ENCODE assay signal across 8 cellular contexts in the genomic region with DNA sequence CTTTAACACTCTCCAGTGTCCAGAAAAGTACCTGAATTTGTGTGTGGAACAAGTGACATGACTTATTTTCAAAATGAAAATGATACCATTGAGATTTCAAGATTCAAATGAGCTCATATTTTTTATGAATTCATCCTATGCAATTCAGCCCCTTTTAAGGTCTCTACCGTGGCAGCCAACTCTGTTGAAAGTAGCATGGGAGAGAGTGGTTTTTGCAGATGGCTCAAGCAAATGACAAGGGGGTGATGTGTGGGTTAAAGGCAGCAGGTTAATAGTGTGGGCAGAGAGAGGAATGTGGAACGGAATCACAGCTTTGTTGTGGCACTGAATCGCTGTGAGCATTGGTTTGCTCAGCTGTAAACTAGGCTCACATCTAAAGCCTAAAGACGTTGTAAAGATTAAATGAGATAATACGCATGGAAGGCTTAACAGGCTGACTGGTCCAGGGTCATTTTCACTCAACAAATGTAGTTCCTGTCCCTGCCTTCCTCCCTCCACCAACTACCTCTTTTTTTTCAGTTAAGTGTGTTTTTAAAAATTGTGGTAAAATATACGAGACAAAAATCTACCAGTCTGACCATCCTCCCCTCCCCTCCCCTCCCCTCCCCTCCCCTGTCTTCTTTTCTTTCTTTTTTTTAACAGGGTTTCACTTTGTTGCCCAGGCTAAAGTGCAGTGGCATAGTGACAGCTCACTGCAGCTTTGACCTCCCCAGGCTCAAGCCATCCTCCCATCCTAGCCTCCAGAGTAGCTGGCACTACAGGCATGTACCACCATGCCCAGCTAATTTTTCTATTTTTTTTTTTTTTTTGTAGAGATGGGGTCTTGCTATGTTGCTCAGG.
A peak's percentile ranks its signal among the peaks of the same experiment; 100 is the strongest.
DNase-seq lines count a peak whose midpoint lies in the region; ATAC-seq and TF ChIP-seq lines count a peak whose summit lies in the region.

No MANE protein-coding gene starts in this region.

- peak; percentile 43 to 58 for DNase-seq in stimulated activated CD4-positive, alpha-beta T cell treated with anti-CD3 and anti-CD28 coated beads, Interleukin-2, amount 100 ng/mL, for 24 hours
- DNase-seq in NCI-H1048 (lab: John Stamatoyannopoulos, UW) (no peak), NCI-H2029 treated with DMSO at 0.1 percent for 48 hours (lab: John Stamatoyannopoulos, UW) (no peak), NCI-H1105 (lab: John Stamatoyannopoulos, UW) (no peak)

- peak; percentile 44 for ATAC-seq in GM18870 (IDR thresholded peaks at IDR 0.05; ENCODE audit: unreplicated experiment)
- ATAC-seq in HG03064 (IDR thresholded peaks at IDR 0.05; ENCODE audit: low read depth, unreplicated experiment): peak; percentile 46

- H3K27me3 Mint-ChIP-seq in dendritic cell treated with granulocyte-macrophage colony-stimulating factor and Interleukin-4, amounts not matched to agents 40 ng/mL and 50 ng/mL, for 4 days: no peaks in the 10 kb centered on the region

- peak; percentile 38; the same call in 1 of the 2 replicates for TF ChIP-seq POLR2A in Raji (IDR thresholded peaks at IDR 0.05; ENCODE audit: insufficient read depth, low read depth, low read length)

- H3K27ac Mint-ChIP-seq in dendritic cell treated with granulocyte-macrophage colony-stimulating factor and Interleukin-4, amounts not matched to agents 40 ng/mL and 50 ng/mL, for 4 days: peak overlapping the region; percentile 98

- intact Hi-C loops in dendritic cell treated with granulocyte-macrophage colony-stimulating factor and Interleukin-4, amounts not matched to agents 40 ng/mL and 50 ng/mL, for 4 days (cut with micrococcal nuclease): loop anchor here (5.0 kb wide), 3 partner anchors 34 to 209 kb away; partner anchors contain the start of gene ZNF217

- peak overlapping the region; percentile 61 for H3K4me3 Mint-ChIP-seq in dendritic cell treated with granulocyte-macrophage colony-stimulating factor and Interleukin-4, amounts not matched to agents 40 ng/mL and 50 ng/mL, for 4 days

- H3K4me1 Mint-ChIP-seq in dendritic cell treated with granulocyte-macrophage colony-stimulating factor and Interleukin-4, amounts not matched to agents 40 ng/mL and 50 ng/mL, for 4 days (ENCODE audit: low read depth): peaks cover 50% of the 10 kb centered on the region

- no peaks in the 10 kb centered on the region for H3K36me3 Mint-ChIP-seq in dendritic cell treated with granulocyte-macrophage colony-stimulating factor and Interleukin-4, amounts not matched to agents 40 ng/mL and 50 ng/mL, for 4 days (ENCODE audit: low read depth)

- H3K9me3 Mint-ChIP-seq in dendritic cell treated with granulocyte-macrophage colony-stimulating factor and Interleukin-4, amounts not matched to agents 40 ng/mL and 50 ng/mL, for 4 days: no peaks in the 10 kb centered on the region

Comparison
In these comparisons a context has a peak if more than half of its experiments do, and no peak if none do; other contexts are left out.
1. DNase-seq: peak in stimulated activated CD4-positive, alpha-beta T cell treated with anti-CD3 and anti-CD28 coated beads, Interleukin-2, amount 100 ng/mL, for 24 hours (2 of 2); none in NCI-H1048 (single experiment), NCI-H2029 treated with DMSO at 0.1 percent for 48 hours (single experiment) and NCI-H1105 (single experiment).